Comparison of ENCODE assay signal across 21 cellular contexts in the genomic region with DNA sequence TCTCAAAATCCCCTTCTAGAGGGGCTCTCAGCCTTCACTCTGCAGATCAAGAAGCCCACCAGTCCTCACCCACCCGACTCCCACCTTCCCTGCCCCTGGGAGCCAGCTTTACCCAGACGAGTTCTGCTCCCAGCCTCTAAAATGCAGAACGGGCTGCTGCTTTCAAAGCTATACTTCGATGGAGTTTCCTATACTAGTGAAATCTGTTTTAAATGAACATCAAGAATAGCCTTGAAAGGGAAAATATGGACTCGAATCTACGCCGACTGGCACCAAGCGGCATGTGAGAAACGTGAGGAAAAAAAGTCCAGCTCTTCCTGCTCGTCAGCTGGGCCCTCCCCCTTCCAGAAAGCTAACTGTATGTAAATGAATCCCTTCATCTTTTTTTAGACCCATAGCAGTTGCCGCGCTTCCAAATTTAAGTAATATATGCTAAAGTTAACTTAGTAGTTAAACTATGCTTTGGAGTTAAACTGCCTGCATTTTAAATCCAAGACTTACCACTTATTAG.
"Had no signal": no experiment of that assay in that cellular context is flagged by ENCODE, and none has a peak within 500 bp of the region (broad histone marks: within the 10 kb centered on the region; RNA-seq: fewer than 3 reads in every experiment).

No MANE protein-coding gene starts in this region.

- H3K27ac Mint-ChIP-seq: dendritic cell treated with granulocyte-macrophage colony-stimulating factor and Interleukin-4, amounts not matched to agents 40 ng/mL and 50 ng/mL, for 4 days; effector memory CD8-positive, alpha-beta T cell; naive thymus-derived CD8-positive, alpha-beta T cell; progenitor cell of endocrine pancreas had no signal

- H3K36me3 Mint-ChIP-seq: naive thymus-derived CD8-positive, alpha-beta T cell had no signal

- H3K9me3 Mint-ChIP-seq: dendritic cell treated with granulocyte-macrophage colony-stimulating factor and Interleukin-4, amounts not matched to agents 40 ng/mL and 50 ng/mL, for 4 days had no signal

- H3K9me3 ChIP-seq: colonic mucosa, left lung, neutrophil, pancreas had no signal

- H3K27ac ChIP-seq: colonic mucosa, esophagus squamous epithelium, left lung, neutrophil, pancreas, stomach had no signal

- H3K4me1 ChIP-seq: colonic mucosa, esophagus squamous epithelium, left lung, pancreas, stomach had no signal

- H3K4me3 Mint-ChIP-seq: dendritic cell treated with granulocyte-macrophage colony-stimulating factor and Interleukin-4, amounts not matched to agents 40 ng/mL and 50 ng/mL, for 4 days; effector memory CD8-positive, alpha-beta T cell; naive thymus-derived CD8-positive, alpha-beta T cell had no signal

- DNase-seq: central memory CD4-positive, alpha-beta T cell; colonic mucosa; effector memory CD8-positive, alpha-beta T cell; erythroblast; esophagus squamous epithelium; left lung; mesenchymal stem cell; midbrain; naive thymus-derived CD8-positive, alpha-beta T cell; pancreas; stimulated activated CD4-positive, alpha-beta T cell treated with anti-CD3 and anti-CD28 coated beads, Interleukin-12 subunit alpha, Interleukin-12 subunit beta, amount 100 ng/mL, for 4 hours; stimulated activated CD4-positive, alpha-beta T cell treated with anti-CD3 and anti-CD28 coated beads, Interleukin-1b, Interleukin-23, amount 100 ng/mL, for 48 hours; stimulated activated CD4-positive, alpha-beta T cell treated with anti-CD3 and anti-CD28 coated beads, Interleukin-4, amount 100 ng/mL, for 1 hour; stimulated activated CD8-positive, alpha-beta memory T cell treated with anti-CD3 and anti-CD28 coated beads, Interleukin-4, amount 100 ng/mL, for 48 hours; stimulated activated naive CD4-positive, alpha-beta T cell treated with Interleukin-2 at 50 U/mL for 16 hours; stomach; trophoblast cell had no signal

- H3K4me3 ChIP-seq: colonic mucosa, esophagus squamous epithelium, left lung, pancreas, smooth muscle cell, stomach had no signal

- H3K4me2 ChIP-seq: smooth muscle cell had no signal

- H3K27me3 ChIP-seq: colonic mucosa had no signal

- H3K36me3 ChIP-seq: colonic mucosa, esophagus squamous epithelium, left lung, neutrophil, pancreas, stomach had no signal
